11 cellular contexts compared by ENCODE assay signal in genomic region chr14:35261774-35262173, GRCh38. TPM values are rescaled to one million over a fixed set of nuclear protein-coding genes. Genes with fewer than 3 reads are reported as not detected.
DNase-seq lines count a peak whose midpoint lies in the region; ATAC-seq and TF ChIP-seq lines count a peak whose summit lies in the region.
"Had no signal": no experiment of that assay in that cellular context is flagged by ENCODE, and none has a peak within 500 bp of the region (broad histone marks: within the 10 kb centered on the region; RNA-seq: fewer than 3 reads in every experiment).

No MANE protein-coding gene starts in this region.

- no peaks in the 10 kb centered on the region for H3K27me3 Mint-ChIP-seq in endothelial cell (ENCODE audit: unreplicated experiment)
- H3K27me3 Mint-ChIP-seq in CD8-positive, alpha-beta memory T cell: peaks cover 0 to 1% of the 10 kb centered on the region in 2 donors

- peaks cover 18 to 38% (median 26%) of the 10 kb centered on the region in 11 experiments; a peak in 21 of 22 replicates for H3K36me3 ChIP-seq in BLaER1 treated with 17β-estradiol and CSF1 and Interleukin-3, amounts not matched to agents 10 nM and 100 nM
- H3K36me3 ChIP-seq in lower lobe of right lung (peaks cover 3% of the 10 kb centered on the region), suprapubic skin (no peaks in the 10 kb centered on the region), sigmoid colon (peaks cover 0 to 2% (median 0%) of the 10 kb centered on the region in 4 donors)
- peaks cover 3% of the 10 kb centered on the region for H3K36me3 ChIP-seq in CD8-positive, alpha-beta memory T cell (ENCODE audit: insufficient read depth, low read length)

- DNase-seq in M059J (ENCODE audit: low read depth): peak; percentile 7
- DNase-seq in endothelial cell (ENCODE audit: low spot score): no peak
- no peak for DNase-seq in lower lobe of right lung
- DNase-seq in CD8-positive, alpha-beta memory T cell: no peak
- no peak for DNase-seq in suprapubic skin (ENCODE audit: low spot score in 2 of 2)
- DNase-seq in sigmoid colon: no peak
- no peak for DNase-seq in activated CD4-positive, alpha-beta T cell treated with anti-CD3 and anti-CD28 coated beads, Interleukin-2, amount 50 U/mL, for 48 hours
- DNase-seq: activated CD4-positive, CD25-positive, alpha-beta regulatory T cell treated with anti-CD3 and anti-CD28 coated beads, Interleukin-2, amount 50 U/mL, for 72 hours; activated effector memory CD4-positive, alpha-beta T cell treated with anti-CD3 and anti-CD28 coated beads, Interleukin-2, amount 50 U/mL, for 16 hours; effector CD8-positive, alpha-beta T cell had no signal

- no peak for TF ChIP-seq EP300 in suprapubic skin (IDR thresholded peaks at IDR 0.05)
- TF ChIP-seq EP300 in sigmoid colon (IDR thresholded peaks at IDR 0.05): no peak

- H3K4me1 Mint-ChIP-seq in endothelial cell (ENCODE audit: unreplicated experiment): peaks cover 7% of the 10 kb centered on the region
- peaks cover 0 to 6% (median 1%) of the 10 kb centered on the region in 3 donors for H3K4me1 Mint-ChIP-seq in CD8-positive, alpha-beta memory T cell

- H3K4me3 ChIP-seq in BLaER1 treated with 17β-estradiol and CSF1 and Interleukin-3, amounts not matched to agents 10 nM and 100 nM: no peak overlapping the region
- H3K4me3 ChIP-seq in lower lobe of right lung (no peak overlapping the region), suprapubic skin (no peak overlapping the region), sigmoid colon (no peak overlapping the region)
- no peak overlapping the region for H3K4me3 ChIP-seq in CD8-positive, alpha-beta memory T cell (ENCODE audit: low read length)

- H3K4me2 ChIP-seq in BLaER1 treated with 17β-estradiol and CSF1 and Interleukin-3, amounts not matched to agents 10 nM and 100 nM: peak overlapping the region in 9 of 11 experiments; percentile 26 to 59 (median 31); a peak in 8 of 22 replicates

- no peak overlapping the region for H3K9ac ChIP-seq in BLaER1 treated with 17β-estradiol and CSF1 and Interleukin-3, amounts not matched to agents 10 nM and 100 nM

- POLR2A ChIA-PET in CD8-positive, alpha-beta memory T cell (lab: Charles Lee): no interaction called here

- 90% methylated on average over 2 of the region's 2 CpGs for WGBS in suprapubic skin
- WGBS in sigmoid colon, 2 donors: 92 to 98% methylated on average over 2 of the region's 2 CpGs

- no peaks in the 10 kb centered on the region for H3K27me3 ChIP-seq in BLaER1 treated with 17β-estradiol and CSF1 and Interleukin-3, amounts not matched to agents 10 nM and 100 nM
- H3K27me3 ChIP-seq in lower lobe of right lung (ENCODE audit: low read depth) (no peaks in the 10 kb centered on the region), suprapubic skin (no peaks in the 10 kb centered on the region), sigmoid colon (no peaks in the 10 kb centered on the region)
- H3K27me3 ChIP-seq in CD8-positive, alpha-beta memory T cell (ENCODE audit: insufficient read depth, low read length, poor library complexity, severe bottlenecking): no peaks in the 10 kb centered on the region

- peaks cover 12% of the 10 kb centered on the region for H3K36me3 Mint-ChIP-seq in endothelial cell (ENCODE audit: low read depth, unreplicated experiment)
- H3K36me3 Mint-ChIP-seq in CD8-positive, alpha-beta memory T cell: peaks cover 14 to 31% (median 17%) of the 10 kb centered on the region in 3 donors

- ATAC-seq in lower lobe of right lung: peak in 1 of 2 donors; percentile 37

- TF ChIP-seq POLR2A in suprapubic skin (IDR thresholded peaks at IDR 0.05) (no peak), sigmoid colon (IDR thresholded peaks at IDR 0.05) (no peak)

- intact Hi-C loops in lower lobe of right lung (cut with DNase I) (no loop called here), sigmoid colon (cut with DNase I) (loop anchor here (2.0 kb wide), 1 partner anchor 145 kb away; no protein-coding TSS in a partner anchor)

- peak overlapping the region in 1 of 11 experiments; percentile 30; a peak in 1 of 22 replicates for H3K27ac ChIP-seq in BLaER1 treated with 17β-estradiol and CSF1 and Interleukin-3, amounts not matched to agents 10 nM and 100 nM
- H3K27ac ChIP-seq in lower lobe of right lung: no peak overlapping the region
- H3K27ac ChIP-seq in CD8-positive, alpha-beta memory T cell (ENCODE audit: low read depth, low read length): no peak overlapping the region
- no peak overlapping the region for H3K27ac ChIP-seq in suprapubic skin
- no peak overlapping the region for H3K27ac ChIP-seq in sigmoid colon

- H4K20me1 ChIP-seq in BLaER1 treated with 17β-estradiol and CSF1 and Interleukin-3, amounts not matched to agents 10 nM and 100 nM: no peaks in the 10 kb centered on the region

- no peaks in the 10 kb centered on the region for H3K9me3 Mint-ChIP-seq in endothelial cell (ENCODE audit: unreplicated experiment)
- no peaks in the 10 kb centered on the region for H3K9me3 Mint-ChIP-seq in CD8-positive, alpha-beta memory T cell

- peak overlapping the region; percentile 18 for H3K4me3 Mint-ChIP-seq in endothelial cell (ENCODE audit: unreplicated experiment)
- H3K4me3 Mint-ChIP-seq in CD8-positive, alpha-beta memory T cell: no peak overlapping the region

- H3K4me1 ChIP-seq in BLaER1 treated with 17β-estradiol and CSF1 and Interleukin-3, amounts not matched to agents 10 nM and 100 nM: peaks cover 11 to 23% (median 14%) of the 10 kb centered on the region in 10 experiments; a peak in 18 of 20 replicates
- no peaks in the 10 kb centered on the region for H3K4me1 ChIP-seq in lower lobe of right lung
- H3K4me1 ChIP-seq in CD8-positive, alpha-beta memory T cell (ENCODE audit: insufficient read depth, low read length): no peaks in the 10 kb centered on the region
- H3K4me1 ChIP-seq in suprapubic skin: no peaks in the 10 kb centered on the region
- no peaks in the 10 kb centered on the region for H3K4me1 ChIP-seq in sigmoid colon

- CTCF ChIA-PET in CD8-positive, alpha-beta memory T cell (lab: Charles Lee): interaction anchor here (1.1 to 2.8 kb wide), 5 partner anchors 13 to 161 kb away, joined by 3 to 16 read pairs (median 3); partner anchors contain the start of gene PSMA6

- peaks cover 10 to 16% (median 14%) of the 10 kb centered on the region in 11 experiments for H3K9me3 ChIP-seq in BLaER1 treated with 17β-estradiol and CSF1 and Interleukin-3, amounts not matched to agents 10 nM and 100 nM (replicated peaks in 1 of 11)
- H3K9me3 ChIP-seq in lower lobe of right lung (no peaks in the 10 kb centered on the region), suprapubic skin (no peaks in the 10 kb centered on the region), sigmoid colon (no peaks in the 10 kb centered on the region)
- no peaks in the 10 kb centered on the region for H3K9me3 ChIP-seq in CD8-positive, alpha-beta memory T cell (ENCODE audit: low read length)

- TF ChIP-seq CTCF in endothelial cell (IDR thresholded peaks at IDR 0.05; ENCODE audit: unreplicated experiment) (no peak), lower lobe of right lung (IDR thresholded peaks at IDR 0.05) (peak; percentile 19), suprapubic skin (IDR thresholded peaks at IDR 0.05) (no peak), sigmoid colon (IDR thresholded peaks at IDR 0.05) (peak in 1 of 4 experiments; percentile 30)

- H3K27ac Mint-ChIP-seq in endothelial cell (ENCODE audit: unreplicated experiment): no peak overlapping the region
- H3K27ac Mint-ChIP-seq in CD8-positive, alpha-beta memory T cell: peak overlapping the region in 1 of 8 donors; percentile 37

RNA-seq across cellular contexts. Expression of gene PSMA6, which starts 30.4 kb away (rescaled TPM):
- total RNA-seq in M059J (2014; rRNA removed; shearing (Covaris generic)): 378 and 505 TPM in 2 replicates
- total RNA-seq in endothelial cell (ENCODE audit: unreplicated experiment): 160 TPM
- total RNA-seq in lower lobe of right lung: 159 TPM
- total RNA-seq in CD8-positive, alpha-beta memory T cell: 100 to 1,000 TPM; 399 to 400 TPM
- 305 TPM for polyA plus RNA-seq in CD8-positive, alpha-beta memory T cell
- 100 to 1,000 TPM in 3 of 4 donors, 10 to 100 TPM in 1; 80.4 to 133 (median 110) TPM for total RNA-seq in suprapubic skin
- total RNA-seq in sigmoid colon: 100 to 1,000 TPM; 104 to 203 (median 169) TPM
- 100 to 1,000 TPM; 240 to 344 (median 257) TPM for polyA plus RNA-seq in sigmoid colon
